Comparison of ENCODE assay signal across 17 cellular contexts in the genomic region with DNA sequence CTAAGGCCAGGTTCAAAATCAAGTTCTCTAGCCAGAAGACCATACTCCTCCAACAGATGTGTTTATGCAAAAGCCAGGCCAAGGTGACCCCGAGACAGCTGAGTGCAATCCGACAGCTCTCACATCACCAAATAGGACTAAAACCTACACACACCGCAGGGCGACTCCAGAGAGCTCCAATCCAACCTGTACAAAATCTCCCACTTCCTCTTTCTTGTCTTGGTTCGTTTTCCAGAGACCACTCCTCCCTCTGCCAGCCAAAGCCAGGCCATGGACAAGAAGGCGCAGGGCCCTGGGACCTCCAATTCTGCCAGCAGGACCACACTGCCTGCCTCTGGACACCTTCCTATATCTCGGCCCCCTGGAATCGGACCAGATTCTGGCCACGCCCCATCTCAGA. TPM values are rescaled to one million over a fixed set of nuclear protein-coding genes. Genes with fewer than 3 reads are reported as not detected.
A peak's percentile ranks its signal among the peaks of the same experiment; 100 is the strongest.
DNase-seq lines count a peak whose midpoint lies in the region; ATAC-seq, FAIRE-seq and TF ChIP-seq lines count a peak whose summit lies in the region.
"Had no signal": no experiment of that assay in that cellular context is flagged by ENCODE, and none has a peak within 500 bp of the region (broad histone marks: within the 10 kb centered on the region; RNA-seq: fewer than 3 reads in every experiment).

No MANE protein-coding gene starts in this region.

- peaks cover 7% of the 10 kb centered on the region for H3K36me3 Mint-ChIP-seq in natural killer cell
- H3K36me3 Mint-ChIP-seq in natural killer cell treated with Interleukin-12 subunit alpha and Interleukin-12 subunit beta and Interleukin-15 and Interleukin-18, amount 100 ng/mL, for 72 hours, result no peaks in the 10 kb centered on the region

- peaks cover 36 to 40% of the 10 kb centered on the region in 2 donors for H3K4me1 Mint-ChIP-seq in natural killer cell
- peaks cover 29% of the 10 kb centered on the region in 2 donors for H3K4me1 Mint-ChIP-seq in natural killer cell treated with Interleukin-12 subunit alpha and Interleukin-12 subunit beta and Interleukin-15 and Interleukin-18, amount 100 ng/mL, for 72 hours (ENCODE audit: low read depth in 2 of 2)
- H3K4me1 Mint-ChIP-seq: GM23338, H9 had no signal

- no peak for TF ChIP-seq RAD21 in GM12878 (IDR thresholded peaks at IDR 0.05; ENCODE audit: insufficient read depth, low read depth, low read length)

- no peaks in the 10 kb centered on the region for H3K79me2 ChIP-seq in GM12878 (ENCODE audit: control insufficient read depth, insufficient read depth, low read length)

- WGBS in GM12878 (ENCODE audit: insufficient coverage, insufficient replicate concordance, low lambda C conversion rate, missing lambda C conversion rate), result 69% methylated on average over 9 of the region's 9 CpGs
- WGBS in stomach, 5 donors, result 81 to 84% (median 82%) methylated on average over 8 to 9 of the region's 9 CpGs

- H3K27me3 Mint-ChIP-seq in natural killer cell (ENCODE audit: low read depth in 2 of 2), result no peaks in the 10 kb centered on the region
- H3K27me3 Mint-ChIP-seq in natural killer cell treated with Interleukin-12 subunit alpha and Interleukin-12 subunit beta and Interleukin-15 and Interleukin-18, amount 100 ng/mL, for 72 hours, result no peaks in the 10 kb centered on the region
- H3K27me3 Mint-ChIP-seq: CD4-positive, CD25-positive, alpha-beta regulatory T cell had no signal

- H2AFZ ChIP-seq in GM12878 (ENCODE audit: control insufficient read depth, low read depth, low read length), result no peak overlapping the region
- H2AFZ ChIP-seq: GM23338 had no signal

- CTCF ChIA-PET in GM12878 (lab: Yijun Ruan, JAX), result interaction anchor here (1.5 kb wide), 1 partner anchor 119 kb away, joined by 4 read pairs; no protein-coding TSS in a partner anchor

- H3K27ac ChIP-seq in GM12878 (ENCODE audit: control insufficient read depth, insufficient read depth), result no peak overlapping the region
- H3K27ac ChIP-seq in stomach, result no peak overlapping the region
- H3K27ac ChIP-seq: C4-2B had no signal

- TF ChIP-seq EP300 in GM12878 (IDR thresholded peaks at IDR 0.05; ENCODE audit: borderline replicate concordance in 1 of 2, control insufficient read depth in 1 of 2, low read depth in 2 of 2, low read length in 2 of 2), result no peak
- no peak for TF ChIP-seq EP300 in stomach (IDR thresholded peaks at IDR 0.05)

- H3K9ac ChIP-seq in GM12878 (ENCODE audit: control insufficient read depth, insufficient read depth, low read length), result no peak overlapping the region

- in situ Hi-C loops in GM12878 (cut with MboI), result no loop called here

- H3K4me2 ChIP-seq in GM12878 (ENCODE audit: control insufficient read depth, insufficient read depth), result no peak overlapping the region
- H3K4me2 ChIP-seq: GM23338 had no signal

- H3K27me3 ChIP-seq in GM12878 (replicated peaks in 1 of 2; ENCODE audit: control insufficient read depth in 2 of 2, insufficient read depth in 2 of 2, low read length in 1 of 2) (no peaks in the 10 kb centered on the region), stomach (no peaks in the 10 kb centered on the region)

- RAD21 ChIA-PET in GM12878 (lab: Charles Lee; ENCODE audit: unreplicated experiment), result interaction anchor here (0.6 kb wide), 1 partner anchor 676 kb away, joined by 3 read pairs; no protein-coding TSS in a partner anchor

- POLR2A ChIA-PET in GM12878 (lab: Charles Lee), result no interaction called here

- intact Hi-C loops in natural killer cell (cut with micrococcal nuclease), result no loop called here
- intact Hi-C loops in GM12878 (cut with micrococcal nuclease; ENCODE audit: unreplicated experiment), result no loop called here
- intact Hi-C loops in stomach (cut with DNase I; ENCODE audit: low total_unique reads), result loop anchor here (10.0 kb wide), 1 partner anchor 106 kb away; a partner anchor contains a TSS

- no peak overlapping the region for H3K4me3 Mint-ChIP-seq in natural killer cell
- no peak overlapping the region for H3K4me3 Mint-ChIP-seq in natural killer cell treated with Interleukin-12 subunit alpha and Interleukin-12 subunit beta and Interleukin-15 and Interleukin-18, amount 100 ng/mL, for 72 hours
- H3K4me3 Mint-ChIP-seq: CD4-positive, CD25-positive, alpha-beta regulatory T cell; CD8-positive, alpha-beta T cell; GM23338; H9 had no signal

- H3K36me3 ChIP-seq in GM12878 (ENCODE audit: control insufficient read depth in 2 of 2, insufficient read depth in 2 of 2, low read length in 1 of 2) (no peaks in the 10 kb centered on the region), stomach (peaks cover 0 to 15% (median 0%) of the 10 kb centered on the region in 4 donors)

- H3K4me1 ChIP-seq in GM12878 (ENCODE audit: control insufficient read depth, insufficient read depth, low read length), result no peaks in the 10 kb centered on the region
- H3K4me1 ChIP-seq in stomach, result no peaks in the 10 kb centered on the region
- H3K4me1 ChIP-seq: Caco-2 had no signal

- SMC1A ChIA-PET in GM12878 (lab: Charles Lee; ENCODE audit: uncharacterized antibody, unreplicated experiment), result no interaction called here

- no peak for FAIRE-seq in GM12878 (lab: Jason Lieb, UNC)
- FAIRE-seq: G401.6, GM12892 had no signal

- TF ChIP-seq POLR2A in GM12878 (IDR thresholded peaks at IDR 0.05; ENCODE audit: low read depth, low read length), result no peak
- no peak for TF ChIP-seq POLR2A in stomach (IDR thresholded peaks at IDR 0.05)

- TF ChIP-seq CTCF in natural killer cell (IDR thresholded peaks at IDR 0.05), result no peak
- TF ChIP-seq CTCF in GM12878 (IDR thresholded peaks at IDR 0.05 in 2 of 3, conservative IDR thresholded peaks at IDR 0.05 in 1 of 3; ENCODE audit: control insufficient read depth in 2 of 3, extremely low read depth in 1 of 3, insufficient read depth in 1 of 3, low read depth in 3 of 3, low read length in 3 of 3), result no peak
- no peak for TF ChIP-seq CTCF in stomach (IDR thresholded peaks at IDR 0.05)

- peak overlapping the region; percentile 34 to 57 for H3K27ac Mint-ChIP-seq in natural killer cell
- H3K27ac Mint-ChIP-seq in natural killer cell treated with Interleukin-12 subunit alpha and Interleukin-12 subunit beta and Interleukin-15 and Interleukin-18, amount 100 ng/mL, for 72 hours, result no peak overlapping the region
- H3K27ac Mint-ChIP-seq: CD8-positive, alpha-beta T cell; GM23338; H9 had no signal

- DNase-seq in natural killer cell (no peak), GM12878 (ENCODE audit: low read depth, low spot score) (no peak), islet precursor cell (peak; percentile 44), stomach (no peak)
- DNase-seq in natural killer cell treated with Interleukin-12 subunit alpha and Interleukin-12 subunit beta and Interleukin-15 and Interleukin-18, amount 100 ng/mL, for 72 hours (ENCODE audit: low spot score), result no peak
- DNase-seq: Caco-2; CD4-positive, CD25-positive, alpha-beta regulatory T cell; CD8-positive, alpha-beta T cell; DMS153; DND-41; H9 had no signal

- H3K4me3 ChIP-seq in GM12878 (no peak overlapping the region), stomach (no peak overlapping the region)
- H3K4me3 ChIP-seq: GM23338 had no signal

- H3K9me3 Mint-ChIP-seq in natural killer cell, result no peaks in the 10 kb centered on the region
- H3K9me3 Mint-ChIP-seq in natural killer cell treated with Interleukin-12 subunit alpha and Interleukin-12 subunit beta and Interleukin-15 and Interleukin-18, amount 100 ng/mL, for 72 hours, result no peaks in the 10 kb centered on the region
- H3K9me3 Mint-ChIP-seq: CD4-positive, CD25-positive, alpha-beta regulatory T cell; CD8-positive, alpha-beta T cell; GM23338; H9 had no signal

- H3K9me3 ChIP-seq in GM12878 (replicated peaks; ENCODE audit: control insufficient read depth, insufficient read depth, low read length) (no peaks in the 10 kb centered on the region), stomach (no peaks in the 10 kb centered on the region)
- H3K9me3 ChIP-seq: Caco-2 had no signal

- no peak for ATAC-seq in natural killer cell
- ATAC-seq in natural killer cell treated with Interleukin-12 subunit alpha and Interleukin-12 subunit beta and Interleukin-15 and Interleukin-18, amount 100 ng/mL, for 72 hours, result no peak
- no peak for ATAC-seq in GM12878
- ATAC-seq in HG02678 (IDR thresholded peaks at IDR 0.05; ENCODE audit: unreplicated experiment), result no peak
- ATAC-seq: CD8-positive, alpha-beta T cell; GM23338; HCT116 had no signal

- no peaks in the 10 kb centered on the region for H4K20me1 ChIP-seq in GM12878 (ENCODE audit: control insufficient read depth, insufficient read depth)

- no TSS peak for BruUV-seq in GM12878 (replicated peaks; lab: Mats Ljungman, UMichigan)

RNA-seq across cellular contexts. Expression of a gene that starts 11.5 kb away (rescaled TPM):
- total RNA-seq in natural killer cell (100 to 1,000 TPM; 169 to 216 (median 214) TPM), GM12878 (2014; rRNA removed) (440 and 489 TPM in 2 replicates), GM12878 (2014; rRNA removed; fragmentation: Illumina TruSeq; extraction: Trizol) (502 and 535 TPM in 2 replicates), GM12878 (2021) (409 and 424 TPM in 2 replicates), stomach (100 to 1,000 TPM in 3 of 5 donors, 10 to 100 TPM in 2; 42.4 to 153 (median 103) TPM)
- total RNA-seq in natural killer cell treated with Interleukin-12 subunit alpha and Interleukin-12 subunit beta and Interleukin-15 and Interleukin-18, amount 100 ng/mL, for 72 hours, result 100 to 1,000 TPM; 424 to 981 TPM
- 254 and 257 TPM in 2 replicates for total RNA-seq in GM12878 (2013; cell fraction: nucleolus; rRNA removed)
- 171 TPM for polyA plus RNA-seq in GM12878 (2011; ENCODE audit: low read depth)
- polyA plus RNA-seq in GM12878 (2011; rRNA removed) (218 and 254 TPM in 2 replicates), GM12878 (2014; fragmentation: Illumina TruSeq; extraction: Trizol) (550 and 607 TPM in 2 replicates), GM12878 (2014; fragmentation: Nextera tagmentation; extraction: Ambion mirVana) (100 to 1,000 TPM; 368 to 439 TPM), GM12878 (2014; rRNA removed) (371 and 408 TPM in 2 replicates), GM12878 (2016; fragmentation: Nextera tagmentation; extraction: Ambion mirVana) (100 to 1,000 TPM; 524 to 544 TPM), stomach (100 to 1,000 TPM in 1 of 3 donors, 10 to 100 TPM in 2; 84.1 to 157 (median 87.8) TPM)
- polyA plus RNA-seq in GM12878 (2011; cell fraction: cytosol; rRNA removed), result 225 and 235 TPM in 2 replicates
- 739 and 811 TPM in 2 replicates for polyA plus RNA-seq in GM12878 (2011; cell fraction: nucleus; rRNA removed)
- 189 and 258 TPM in 2 replicates for polyA plus RNA-seq in GM12878 (2012)
- polyA minus RNA-seq in GM12878 (2011; rRNA and poly(A)+ RNA removed), result 286 and 315 TPM in 2 replicates
- 94.6 and 146 TPM in 2 replicates for polyA minus RNA-seq in GM12878 (2011; cell fraction: cytosol; rRNA and poly(A)+ RNA removed)
- polyA minus RNA-seq in GM12878 (2011; cell fraction: nucleus; rRNA and poly(A)+ RNA removed), result 316 and 496 TPM in 2 replicates

RNA-seq across cellular contexts. Expression of a gene that starts 23.1 kb away (rescaled TPM):
- total RNA-seq in natural killer cell (100 to 1,000 TPM; 149 to 161 (median 153) TPM), GM12878 (2014; rRNA removed) (131 and 136 TPM in 2 replicates), GM12878 (2014; rRNA removed; fragmentation: Illumina TruSeq; extraction: Trizol) (84.7 and 90.5 TPM in 2 replicates), GM12878 (2021) (109 and 110 TPM in 2 replicates), stomach (100 to 1,000 TPM in 2 of 5 donors, 10 to 100 TPM in 2, 1 to 10 TPM in 1; 1.8 to 134 (median 79.9) TPM)
- total RNA-seq in natural killer cell treated with Interleukin-12 subunit alpha and Interleukin-12 subunit beta and Interleukin-15 and Interleukin-18, amount 100 ng/mL, for 72 hours, result 100 to 1,000 TPM; 114 to 120 TPM
- total RNA-seq in GM12878 (2013; cell fraction: nucleolus; rRNA removed), result 83.2 and 91.2 TPM in 2 replicates
- 112 TPM for polyA plus RNA-seq in GM12878 (2011; ENCODE audit: low read depth)
- polyA plus RNA-seq in GM12878 (2011; rRNA removed) (145 and 177 TPM in 2 replicates), GM12878 (2014; fragmentation: Illumina TruSeq; extraction: Trizol) (98.3 and 101 TPM in 2 replicates), GM12878 (2014; fragmentation: Nextera tagmentation; extraction: Ambion mirVana) (10 to 100 TPM; 65.3 to 87.1 TPM), GM12878 (2014; rRNA removed) (134 and 144 TPM in 2 replicates), GM12878 (2016; fragmentation: Nextera tagmentation; extraction: Ambion mirVana) (100 to 1,000 TPM; 149 to 167 TPM), stomach (10 to 100 TPM; 65.2 to 84.6 (median 82.2) TPM)
- 211 and 226 TPM in 2 replicates for polyA plus RNA-seq in GM12878 (2011; cell fraction: cytosol; rRNA removed)
- polyA plus RNA-seq in GM12878 (2011; cell fraction: nucleus; rRNA removed), result 484 and 526 TPM in 2 replicates
- polyA plus RNA-seq in GM12878 (2012), result 102 and 111 TPM in 2 replicates
- polyA minus RNA-seq in GM12878 (2011; rRNA and poly(A)+ RNA removed), result 159 and 168 TPM in 2 replicates
- polyA minus RNA-seq in GM12878 (2011; cell fraction: cytosol; rRNA and poly(A)+ RNA removed), result 34.7 and 40.0 TPM in 2 replicates
- polyA minus RNA-seq in GM12878 (2011; cell fraction: nucleus; rRNA and poly(A)+ RNA removed), result 69.9 and 95.9 TPM in 2 replicates

RNA-seq across cellular contexts. Expression of a gene that starts 51.7 kb away (rescaled TPM):
- 10 to 100 TPM; 17.1 to 21.7 (median 20.4) TPM for total RNA-seq in natural killer cell
- total RNA-seq in natural killer cell treated with Interleukin-12 subunit alpha and Interleukin-12 subunit beta and Interleukin-15 and Interleukin-18, amount 100 ng/mL, for 72 hours, result 10 to 100 TPM; 14.8 to 31.4 TPM
- total RNA-seq in GM12878 (2013; cell fraction: nucleolus; rRNA removed), result not detected in 2 replicates
- not detected in 2 replicates for total RNA-seq in GM12878 (2014; rRNA removed)
- total RNA-seq in GM12878 (2014; rRNA removed; fragmentation: Illumina TruSeq; extraction: Trizol), result not detected in 2 replicates
- 0.13 TPM in 1 of 2 replicates, not detected in the other for total RNA-seq in GM12878 (2021)
- polyA plus RNA-seq in GM12878 (2011; ENCODE audit: low read depth), result not detected
- not detected in 2 replicates for polyA plus RNA-seq in GM12878 (2011; rRNA removed)
- not detected in 2 replicates for polyA plus RNA-seq in GM12878 (2011; cell fraction: cytosol; rRNA removed)
- polyA plus RNA-seq in GM12878 (2011; cell fraction: nucleus; rRNA removed), result not detected in 2 replicates
- polyA plus RNA-seq in GM12878 (2012), result 0.06 and 0.22 TPM in 2 replicates
- polyA plus RNA-seq in GM12878 (2014; fragmentation: Illumina TruSeq; extraction: Trizol), result not detected in 2 replicates
- not detected for polyA plus RNA-seq in GM12878 (2014; fragmentation: Nextera tagmentation; extraction: Ambion mirVana)
- polyA plus RNA-seq in GM12878 (2014; rRNA removed), result not detected in 2 replicates
- polyA plus RNA-seq in GM12878 (2016; fragmentation: Nextera tagmentation; extraction: Ambion mirVana), result not detected
- polyA minus RNA-seq in GM12878 (2011; rRNA and poly(A)+ RNA removed), result not detected in 2 replicates
- not detected in 2 replicates for polyA minus RNA-seq in GM12878 (2011; cell fraction: cytosol; rRNA and poly(A)+ RNA removed)
- polyA minus RNA-seq in GM12878 (2011; cell fraction: nucleus; rRNA and poly(A)+ RNA removed), result not detected in 2 replicates
- 10 to 100 TPM in 2 of 5 donors, 1 to 10 TPM in 3; 7.0 to 69.2 (median 8.5) TPM for total RNA-seq in stomach
- polyA plus RNA-seq in stomach, result 10 to 100 TPM; 10.2 to 16.8 (median 15.0) TPM

Comparison
In these comparisons a context has a peak if more than half of its experiments do, and no peak if none do; other contexts are left out.
1. H3K27ac Mint-ChIP-seq: peak in natural killer cell (2 of 2); none in natural killer cell treated with Interleukin-12 subunit alpha and Interleukin-12 subunit beta and Interleukin-15 and Interleukin-18, amount 100 ng/mL, for 72 hours (0 of 2).
2. RNA of a gene that starts 51.7 kb away (total RNA-seq): 14.8 to 31.4 TPM in natural killer cell treated with Interleukin-12 subunit alpha and Interleukin-12 subunit beta and Interleukin-15 and Interleukin-18, amount 100 ng/mL, for 72 hours, 17.1 to 21.7 TPM in natural killer cell and 7.0 to 69.2 TPM in stomach; 0.13 TPM in GM12878; every median in the first group is over 4 times any median in the second.